ENCODE assay signal across 8 cellular contexts in the genomic region with DNA sequence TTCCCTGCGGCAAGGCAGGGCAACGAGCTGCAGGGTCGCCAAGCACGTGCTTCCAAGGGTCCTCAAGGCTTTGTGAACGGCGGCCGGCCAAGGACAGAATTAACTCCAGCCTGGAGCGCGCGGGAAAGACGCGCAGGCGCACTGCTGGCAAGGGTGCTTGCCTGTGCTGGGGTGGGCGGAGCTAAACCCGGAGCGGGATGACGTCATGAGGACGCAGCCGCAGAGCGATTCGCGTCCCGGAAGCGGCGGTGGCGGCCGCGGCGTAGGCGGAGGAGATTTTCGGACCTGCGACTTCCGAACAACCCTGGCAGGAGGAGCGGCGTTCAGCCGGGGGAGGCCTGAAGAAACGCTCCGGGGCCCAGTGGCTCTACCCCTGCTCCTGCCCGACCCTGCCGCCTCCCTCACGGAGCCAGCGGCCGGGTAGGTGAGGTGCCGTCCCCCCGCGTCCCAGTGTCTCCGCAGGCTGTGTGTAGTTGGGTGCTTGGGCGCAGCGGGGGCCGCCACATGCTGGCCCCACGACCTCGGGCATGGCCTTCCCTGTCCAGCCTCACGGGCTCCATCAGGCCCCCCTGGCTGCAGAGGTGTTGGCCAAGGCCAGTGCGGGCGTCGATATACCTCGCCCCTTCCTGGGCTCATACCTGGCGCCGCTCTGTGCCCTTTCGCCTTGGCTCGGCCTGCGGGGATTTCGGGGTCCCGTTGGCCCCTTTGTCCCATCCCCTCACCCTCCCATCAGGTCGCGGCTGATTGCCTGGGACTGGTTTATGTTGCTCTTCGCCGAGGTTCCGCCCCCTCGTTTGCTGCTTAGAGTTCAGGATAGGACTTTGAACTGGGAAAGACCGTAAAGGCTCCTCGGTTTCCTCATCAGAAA.
A peak's percentile ranks its signal among the peaks of the same experiment; 100 is the strongest.
DNase-seq lines count a peak whose midpoint lies in the region; ATAC-seq lines count a peak whose summit lies in the region.

A gene with protein sequence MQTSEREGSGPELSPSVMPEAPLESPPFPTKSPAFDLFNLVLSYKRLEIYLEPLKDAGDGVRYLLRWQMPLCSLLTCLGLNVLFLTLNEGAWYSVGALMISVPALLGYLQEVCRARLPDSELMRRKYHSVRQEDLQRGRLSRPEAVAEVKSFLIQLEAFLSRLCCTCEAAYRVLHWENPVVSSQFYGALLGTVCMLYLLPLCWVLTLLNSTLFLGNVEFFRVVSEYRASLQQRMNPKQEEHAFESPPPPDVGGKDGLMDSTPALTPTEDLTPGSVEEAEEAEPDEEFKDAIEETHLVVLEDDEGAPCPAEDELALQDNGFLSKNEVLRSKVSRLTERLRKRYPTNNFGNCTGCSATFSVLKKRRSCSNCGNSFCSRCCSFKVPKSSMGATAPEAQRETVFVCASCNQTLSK (plus strand): TSS at position 227 of the 868 bp plus-strand sequence. CDS start 1,350 bp downstream, outside the sequence.

- H3K36me3 ChIP-seq in effector memory CD4-positive, alpha-beta T cell (ENCODE audit: control insufficient read depth, insufficient read depth, low read length): peaks cover 6% of the 10 kb centered on the region

- peaks cover 14% of the 10 kb centered on the region for H3K4me1 ChIP-seq in effector memory CD4-positive, alpha-beta T cell (ENCODE audit: control insufficient read depth, insufficient read depth, low read length, poor library complexity, severe bottlenecking)

- peak; percentile 66 for ATAC-seq in GM19468 (IDR thresholded peaks at IDR 0.05; ENCODE audit: extremely low read depth, unreplicated experiment)

- peak within 1 kb of the TSS; percentile 88 for H3K4me3 ChIP-seq in effector memory CD4-positive, alpha-beta T cell (ENCODE audit: insufficient read depth, low read depth, low read length, poor library complexity, severe bottlenecking)

- H3K9me3 ChIP-seq in effector memory CD4-positive, alpha-beta T cell (ENCODE audit: control insufficient read depth, low read length): no peaks in the 10 kb centered on the region

- DNase-seq in COLO668 (lab: John Stamatoyannopoulos, UW; ENCODE audit: unreplicated experiment) (peak; percentile 93), HS-27A (ENCODE audit: low read depth) (peak; percentile 57), medulla oblongata (ENCODE audit: extremely low spot score) (peak; percentile 94)
- DNase-seq in NK-92 treated with Interleukin-12 subunit alpha and Interleukin-12 subunit beta, amount 100 ng/mL, for 24 hours (lab: John Stamatoyannopoulos, UW): peak; percentile 84
- peak; percentile 86 to 95 for DNase-seq in activated CD8-positive, alpha-beta memory T cell treated with anti-CD3 and anti-CD28 coated beads for 4 hours (ENCODE audit: low read depth in 2 of 2)
- DNase-seq in effector memory CD4-positive, alpha-beta T cell: peak; percentile 89 to 93 (median 92)
- peak; percentile 92 to 97 (median 96) for DNase-seq in stimulated activated CD4-positive, alpha-beta T cell treated with anti-CD3 and anti-CD28 coated beads, TNF-alpha, amount 100 ng/mL, for 48 hours (ENCODE audit: low read depth in 3 of 3)

- no peaks in the 10 kb centered on the region for H3K27me3 ChIP-seq in effector memory CD4-positive, alpha-beta T cell (replicated peaks; ENCODE audit: control insufficient read depth, insufficient read depth, low read length, poor library complexity, severe bottlenecking)

- peak within 1 kb of the TSS; percentile 83 for H3K27ac ChIP-seq in effector memory CD4-positive, alpha-beta T cell (ENCODE audit: insufficient read depth, low read length, poor library complexity, severe bottlenecking)

Comparison
In these comparisons a context has a peak if more than half of its experiments do, and no peak if none do; other contexts are left out.
1. Peak in every context shown above with its lines: DNase-seq, ATAC-seq, H3K4me3 ChIP-seq and H3K27ac ChIP-seq.